32 cellular contexts compared by ENCODE assay signal in the genomic region with DNA sequence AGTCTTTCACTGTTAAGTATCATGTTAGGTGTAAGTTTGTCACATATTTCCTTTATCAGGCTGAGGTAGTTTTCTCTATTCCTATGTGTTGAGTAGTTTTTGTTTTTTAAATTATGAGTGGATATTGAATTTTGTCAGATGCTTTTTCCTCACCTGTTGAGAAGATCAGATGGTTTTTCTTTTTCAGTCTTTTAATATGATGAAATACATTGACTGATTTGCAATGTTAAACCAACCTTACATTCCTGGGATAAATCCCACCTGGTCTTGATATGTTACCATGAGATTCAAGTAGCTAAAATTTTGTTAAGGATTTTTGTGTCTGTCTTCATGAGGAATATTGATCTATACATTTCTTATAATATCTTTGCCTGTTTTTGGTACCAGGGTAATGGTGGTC.
"Had no signal": no experiment of that assay in that cellular context is flagged by ENCODE, and none has a peak within 500 bp of the region (broad histone marks: within the 10 kb centered on the region; RNA-seq: fewer than 3 reads in every experiment).

No MANE protein-coding gene starts in this region.

- FAIRE-seq: bronchial epithelial cell, frontal cortex, TTC549 had no signal

- H3K27me3 Mint-ChIP-seq: activated CD4-positive, alpha-beta memory T cell treated with anti-CD3 and anti-CD28 coated beads for 36 hours; activated CD4-positive, alpha-beta T cell treated with anti-CD3 and anti-CD28 coated beads for 36 hours; activated CD8-positive, alpha-beta memory T cell treated with anti-CD3 and anti-CD28 coated beads, Interleukin-2, amount 10 ng/mL, durations not matched to agents 7 days and 5 days; activated naive CD4-positive, alpha-beta T cell treated with anti-CD3 and anti-CD28 coated beads, Interleukin-2, amount 10 ng/mL, durations not matched to agents 7 days and 5 days; central memory CD8-positive, alpha-beta T cell; dendritic cell treated with granulocyte-macrophage colony-stimulating factor and Interleukin-4, amounts not matched to agents 40 ng/mL and 50 ng/mL, for 4 days had no signal

- H3K4me3 Mint-ChIP-seq: activated CD4-positive, alpha-beta memory T cell treated with anti-CD3 and anti-CD28 coated beads for 36 hours; activated CD4-positive, alpha-beta T cell treated with anti-CD3 and anti-CD28 coated beads for 36 hours; activated CD4-positive, alpha-beta T cell treated with anti-CD3 and anti-CD28 coated beads, Interleukin-2, amount 10 ng/mL, durations not matched to agents 24 days and 14 days; activated CD8-positive, alpha-beta memory T cell treated with anti-CD3 and anti-CD28 coated beads, Interleukin-2, amount 10 ng/mL, durations not matched to agents 7 days and 5 days; activated CD8-positive, alpha-beta T cell treated with anti-CD3 and anti-CD28 coated beads, Interleukin-2, amount 10 ng/mL, durations not matched to agents 7 days and 5 days; activated naive CD4-positive, alpha-beta T cell treated with anti-CD3 and anti-CD28 coated beads, Interleukin-2, amount 10 ng/mL, durations not matched to agents 7 days and 5 days; activated naive CD8-positive, alpha-beta T cell treated with anti-CD3 and anti-CD28 coated beads, Interleukin-2, amount 10 ng/mL, durations not matched to agents 7 days and 5 days; activated T-cell treated with anti-CD3 and anti-CD28 coated beads, Interleukin-2, amount 50 U/mL, for 72 hours; central memory CD8-positive, alpha-beta T cell; dendritic cell treated with granulocyte-macrophage colony-stimulating factor and Interleukin-4, amounts not matched to agents 40 ng/mL and 50 ng/mL, for 4 days; endodermal cell had no signal

- H3K36me3 ChIP-seq: ascending aorta, brain microvascular endothelial cell, heart left ventricle, WERI-Rb-1 had no signal

- H3K27ac ChIP-seq: ascending aorta, brain microvascular endothelial cell, coronary artery, heart left ventricle, WERI-Rb-1 had no signal

- H3K27ac Mint-ChIP-seq: activated CD4-positive, alpha-beta memory T cell treated with anti-CD3 and anti-CD28 coated beads for 36 hours; activated CD4-positive, alpha-beta T cell treated with anti-CD3 and anti-CD28 coated beads for 36 hours; activated CD4-positive, alpha-beta T cell treated with anti-CD3 and anti-CD28 coated beads, Interleukin-2, amount 10 ng/mL, durations not matched to agents 24 days and 14 days; activated CD8-positive, alpha-beta memory T cell treated with anti-CD3 and anti-CD28 coated beads, Interleukin-2, amount 10 ng/mL, durations not matched to agents 7 days and 5 days; activated CD8-positive, alpha-beta T cell treated with anti-CD3 and anti-CD28 coated beads, Interleukin-2, amount 10 ng/mL, durations not matched to agents 7 days and 5 days; activated naive CD4-positive, alpha-beta T cell treated with anti-CD3 and anti-CD28 coated beads, Interleukin-2, amount 10 ng/mL, durations not matched to agents 7 days and 5 days; activated naive CD4-positive, alpha-beta T cell treated with anti-CD3 and anti-CD28 coated beads, Interleukin-2, amount 50 U/mL, for 72 hours; activated naive CD8-positive, alpha-beta T cell treated with anti-CD3 and anti-CD28 coated beads, Interleukin-2, amount 10 ng/mL, durations not matched to agents 7 days and 5 days; activated T-cell treated with anti-CD3 and anti-CD28 coated beads, Interleukin-2, amount 50 U/mL, for 72 hours; dendritic cell treated with granulocyte-macrophage colony-stimulating factor and Interleukin-4, amounts not matched to agents 40 ng/mL and 50 ng/mL, for 4 days; endodermal cell had no signal

- DNase-seq: activated CD4-positive, alpha-beta memory T cell treated with anti-CD3 and anti-CD28 coated beads for 36 hours; activated CD4-positive, alpha-beta T cell treated with anti-CD3 and anti-CD28 coated beads for 36 hours; activated CD4-positive, alpha-beta T cell treated with anti-CD3 and anti-CD28 coated beads, Interleukin-2, amount 10 ng/mL, durations not matched to agents 24 days and 14 days; activated CD4-positive, CD25-positive, alpha-beta regulatory T cell; activated CD4-positive, CD25-positive, alpha-beta regulatory T cell treated with anti-CD3 and anti-CD28 coated beads, Interleukin-2, amount 50 U/mL, for 72 hours; activated CD8-positive, alpha-beta memory T cell treated with anti-CD3 and anti-CD28 coated beads, Interleukin-2, amount 10 ng/mL, durations not matched to agents 7 days and 5 days; activated CD8-positive, alpha-beta memory T cell treated with anti-CD3 and anti-CD28 coated beads, Interleukin-2, amount 50 U/mL, for 4 hours; activated CD8-positive, alpha-beta T cell treated with anti-CD3 and anti-CD28 coated beads, Interleukin-2, amount 10 ng/mL, durations not matched to agents 7 days and 5 days; activated gamma-delta T cell; activated naive CD4-positive, alpha-beta T cell; activated naive CD4-positive, alpha-beta T cell treated with anti-CD3 and anti-CD28 coated beads, Interleukin-2, amount 10 ng/mL, durations not matched to agents 7 days and 5 days; activated naive CD8-positive, alpha-beta T cell treated with anti-CD3 and anti-CD28 coated beads, Interleukin-2, amount 10 ng/mL, durations not matched to agents 7 days and 5 days; activated T-cell treated with anti-CD3 and anti-CD28 coated beads, Interleukin-2, amount 50 U/mL, for 1 hour; activated T-cell treated with anti-CD3 and anti-CD28 coated beads, Interleukin-2, amount 50 U/mL, for 72 hours; brain microvascular endothelial cell; dorsolateral prefrontal cortex; effector memory CD4-positive, alpha-beta T cell; endodermal cell; foreskin fibroblast; glutamatergic neuron; heart left ventricle; T-helper 2 cell; WERI-Rb-1 had no signal

- H3K4me3 ChIP-seq: ascending aorta, coronary artery, dorsolateral prefrontal cortex, heart left ventricle had no signal

- ATAC-seq: activated CD4-positive, alpha-beta T cell treated with anti-CD3 and anti-CD28 coated beads for 36 hours; activated CD8-positive, alpha-beta memory T cell treated with anti-CD3 and anti-CD28 coated beads, Interleukin-2, amount 10 ng/mL, durations not matched to agents 7 days and 5 days; activated CD8-positive, alpha-beta T cell treated with anti-CD3 and anti-CD28 coated beads, Interleukin-2, amount 10 ng/mL, durations not matched to agents 7 days and 5 days; activated naive CD4-positive, alpha-beta T cell treated with anti-CD3 and anti-CD28 coated beads, Interleukin-2, amount 50 U/mL, for 72 hours; activated T-cell treated with anti-CD3 and anti-CD28 coated beads, Interleukin-2, amount 50 U/mL, for 72 hours; esophagus mucosa; heart left ventricle had no signal

- H3K27me3 ChIP-seq: ascending aorta, brain microvascular endothelial cell, dorsolateral prefrontal cortex, heart left ventricle had no signal

- H3K9me3 Mint-ChIP-seq: central memory CD8-positive, alpha-beta T cell; dendritic cell treated with granulocyte-macrophage colony-stimulating factor and Interleukin-4, amounts not matched to agents 40 ng/mL and 50 ng/mL, for 4 days had no signal

- H3K36me3 Mint-ChIP-seq: activated naive CD4-positive, alpha-beta T cell treated with anti-CD3 and anti-CD28 coated beads, Interleukin-2, amount 10 ng/mL, durations not matched to agents 7 days and 5 days had no signal

- H3K4me1 Mint-ChIP-seq: activated naive CD4-positive, alpha-beta T cell treated with anti-CD3 and anti-CD28 coated beads, Interleukin-2, amount 10 ng/mL, durations not matched to agents 7 days and 5 days had no signal
